In the genomic region with DNA sequence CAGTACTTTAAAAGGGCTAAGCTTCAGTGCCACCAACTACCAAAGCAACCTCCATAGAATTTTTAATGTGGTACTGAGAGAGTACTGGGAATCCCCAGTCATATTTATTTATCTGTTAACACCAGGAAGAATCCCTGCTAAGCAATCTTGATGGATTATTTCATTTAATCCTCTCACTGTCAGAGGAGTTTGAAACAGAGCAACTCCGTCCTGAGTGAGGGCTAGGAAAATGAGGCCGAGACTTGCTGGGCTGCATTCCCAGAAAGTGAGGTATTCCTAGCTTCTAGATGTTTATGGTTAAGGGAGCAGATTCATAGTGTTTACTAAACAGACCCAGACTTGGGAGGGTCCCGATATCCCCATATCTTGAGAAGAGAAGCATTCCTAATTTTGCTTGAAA, we compare ENCODE assay signal across 17 cellular contexts. TPM values are rescaled to one million over a fixed set of nuclear protein-coding genes. Genes with fewer than 3 reads are reported as not detected.
DNase-seq lines count a peak whose midpoint lies in the region; ATAC-seq, FAIRE-seq and TF ChIP-seq lines count a peak whose summit lies in the region.
"Had no signal": no experiment of that assay in that cellular context is flagged by ENCODE, and none has a peak within 500 bp of the region (broad histone marks: within the 10 kb centered on the region; RNA-seq: fewer than 3 reads in every experiment).

No MANE protein-coding gene starts in this region.

- no peak overlapping the region for H4K5ac ChIP-seq in IMR-90 (ENCODE audit: low read depth, low read length)

- H3K36me3 ChIP-seq in IMR-90 (ENCODE audit: control insufficient read depth, insufficient read depth, low read length) (no peaks in the 10 kb centered on the region), mammary epithelial cell (ENCODE audit: insufficient read depth, low read length) (no peaks in the 10 kb centered on the region), iPS-18a (ENCODE audit: control insufficient read depth, low read depth, low read length) (no peaks in the 10 kb centered on the region), suprapubic skin (no peaks in the 10 kb centered on the region), HepG2 (replicated peaks in 1 of 2; ENCODE audit: control insufficient read depth in 1 of 2, insufficient read depth in 2 of 2, low read length in 2 of 2) (no peaks in the 10 kb centered on the region)
- H3K36me3 ChIP-seq: cardiac muscle cell had no signal

- dilution Hi-C loops in IMR-90 (cut with HindIII; ENCODE audit: low sequenced_read_pairs, unreplicated experiment) = no loop called here
- dilution Hi-C loops in mammary epithelial cell (cut with HindIII; ENCODE audit: low sequenced_read_pairs) = no loop called here

- no peak overlapping the region for H2BK120ac ChIP-seq in IMR-90 (ENCODE audit: low read depth, low read length)

- H3K4me3 ChIP-seq in IMR-90 (ENCODE audit: insufficient read depth, low read depth, low read length) (no peak overlapping the region), mammary epithelial cell (replicated peaks in 1 of 3; ENCODE audit: insufficient read depth in 1 of 3, low read depth in 2 of 3, low read length in 3 of 3) (no peak overlapping the region), iPS-18a (ENCODE audit: low read length) (peak overlapping the region; percentile 7), suprapubic skin (no peak overlapping the region), HepG2 (replicated peaks in 1 of 3; ENCODE audit: insufficient read depth in 1 of 3, low read depth in 2 of 3, low read length in 3 of 3) (no peak overlapping the region)
- H3K4me3 ChIP-seq: cardiac muscle cell had no signal

- no peak overlapping the region for H3K56ac ChIP-seq in IMR-90 (ENCODE audit: extremely low read depth, insufficient read depth, low read length)

- H3K9ac ChIP-seq in IMR-90 (ENCODE audit: low read depth, low read length) (no peak overlapping the region), mammary epithelial cell (ENCODE audit: insufficient read depth, low read length) (no peak overlapping the region), iPS-18a (ENCODE audit: low read length) (peak overlapping the region; percentile 39), HepG2 (ENCODE audit: insufficient read depth, low read depth, low read length) (no peak overlapping the region)

- no peak for FAIRE-seq in HepG2 (lab: Jason Lieb, UNC)

- no peaks in the 10 kb centered on the region for H4K20me1 ChIP-seq in IMR-90 (ENCODE audit: insufficient read depth, low read length)
- H4K20me1 ChIP-seq in mammary epithelial cell (ENCODE audit: insufficient read depth, low read length) = no peaks in the 10 kb centered on the region
- H4K20me1 ChIP-seq in HepG2 (ENCODE audit: insufficient read depth, low read length) = no peaks in the 10 kb centered on the region

- DNase-seq in IMR-90 = peak; percentile 35
- no peak for DNase-seq in mammary epithelial cell
- DNase-seq in suprapubic skin (ENCODE audit: low spot score in 2 of 2) = no peak
- DNase-seq in HepG2 (ENCODE audit: low spot score) = no peak
- DNase-seq: activated effector memory CD4-positive, alpha-beta T cell treated with anti-CD3 and anti-CD28 coated beads, Interleukin-2, amount 50 U/mL, for 16 hours; CD8-positive, alpha-beta memory T cell; KBM-7; naive thymus-derived CD4-positive, alpha-beta T cell; NCI-H510A treated with DMSO at 0.1 percent for 48 hours; retina; T-helper 2 cell had no signal

- H3K9me1 ChIP-seq in IMR-90 (ENCODE audit: insufficient read depth, low read length) = no peaks in the 10 kb centered on the region

- H3K79me2 ChIP-seq in mammary epithelial cell (ENCODE audit: insufficient read depth, low read length) = no peaks in the 10 kb centered on the region
- H3K79me2 ChIP-seq in HepG2 (ENCODE audit: insufficient read depth, low read length) = no peaks in the 10 kb centered on the region

- no peak overlapping the region for H2AK9ac ChIP-seq in IMR-90 (replicated peaks; ENCODE audit: low read depth, low read length, poor library complexity)

- H3K9me3 ChIP-seq in IMR-90 (ENCODE audit: control insufficient read depth, insufficient read depth, low read length) = peaks cover 13% of the 10 kb centered on the region
- H3K9me3 ChIP-seq in mammary epithelial cell (replicated peaks; ENCODE audit: insufficient read depth, low read length) = peaks cover 15% of the 10 kb centered on the region
- H3K9me3 ChIP-seq in iPS-18a (ENCODE audit: control insufficient read depth, low read depth, low read length) = peaks cover 7% of the 10 kb centered on the region
- no peaks in the 10 kb centered on the region for H3K9me3 ChIP-seq in suprapubic skin
- peaks cover 27% of the 10 kb centered on the region for H3K9me3 ChIP-seq in HepG2 (ENCODE audit: low read length)

- H3K4me2 ChIP-seq in IMR-90 (ENCODE audit: low read depth, low read length) (peak overlapping the region; percentile 75), mammary epithelial cell (ENCODE audit: insufficient read depth, low read depth, low read length) (no peak overlapping the region), HepG2 (ENCODE audit: low read depth, low read length) (no peak overlapping the region)

- no peak overlapping the region for H3K14ac ChIP-seq in IMR-90 (replicated peaks; ENCODE audit: low read depth, low read length)

- H3K27ac ChIP-seq in IMR-90 (ENCODE audit: insufficient read depth, low read length) (peak overlapping the region; percentile 53; the same call in 1 of the 2 replicates), mammary epithelial cell (ENCODE audit: insufficient read depth, low read depth, low read length) (no peak overlapping the region), iPS-18a (ENCODE audit: low read length) (peak overlapping the region; percentile 87), suprapubic skin (peak overlapping the region; percentile 6), HepG2 (ENCODE audit: extremely low read length, insufficient read depth, low read length) (no peak overlapping the region)
- H3K27ac ChIP-seq: cardiac muscle cell had no signal

- CTCF ChIA-PET in IMR-90 (lab: Yijun Ruan, JAX) (interaction anchor here (1.1 to 1.3 kb wide), 2 partner anchors 10 to 18 kb away, joined by 3 to 9 read pairs; no protein-coding TSS in a partner anchor), mammary epithelial cell (lab: Charles Lee; ENCODE audit: low non-redundant PET) (no interaction called here), HepG2 (lab: Yijun Ruan, JAX; ENCODE audit: low intra/inter-chr PET ratio, low total read pairs) (no interaction called here)

- POLR2A ChIA-PET in IMR-90 (lab: Charles Lee; ENCODE audit: unreplicated experiment) (interaction anchor here (0.5 kb wide), 1 partner anchor 1432 kb away, joined by 3 read pairs; no protein-coding TSS in a partner anchor), HepG2 (lab: Yijun Ruan, JAX) (no interaction called here)

- TF ChIP-seq RAD21 in IMR-90 (IDR thresholded peaks at IDR 0.05; ENCODE audit: low read length) = no peak
- no peak for TF ChIP-seq RAD21 in HepG2 (CRISPR knock-in tag; IDR thresholded peaks at IDR 0.05)

- no peak overlapping the region for H3K23ac ChIP-seq in IMR-90 (ENCODE audit: low read depth, low read length)

- TF ChIP-seq CTCF in IMR-90 (conservative IDR thresholded peaks at IDR 0.05; ENCODE audit: low read depth, low read length) = no peak
- no peak for TF ChIP-seq CTCF in mammary epithelial cell (conservative IDR thresholded peaks at IDR 0.05 in 1 of 2, IDR thresholded peaks at IDR 0.05 in 1 of 2; ENCODE audit: extremely low read depth in 1 of 2, insufficient read depth in 1 of 2, low read depth in 1 of 2, low read length in 2 of 2)
- TF ChIP-seq CTCF in suprapubic skin (IDR thresholded peaks at IDR 0.05) = no peak
- TF ChIP-seq CTCF in HepG2 (CRISPR knock-in tag; IDR thresholded peaks at IDR 0.05) = no peak

- ATAC-seq in IMR-90 (ENCODE audit: low read depth) (peak; percentile 90), GM19351 (IDR thresholded peaks at IDR 0.05; ENCODE audit: unreplicated experiment) (no peak), GM21423 (IDR thresholded peaks at IDR 0.05; ENCODE audit: unreplicated experiment) (no peak), HepG2 (no peak)
- ATAC-seq: naive thymus-derived CD4-positive, alpha-beta T cell had no signal

- H2BK5ac ChIP-seq in IMR-90 (ENCODE audit: low read depth, low read length, poor library complexity, severe bottlenecking) = peak overlapping the region; percentile 68

- H3K79me1 ChIP-seq in IMR-90 (ENCODE audit: low read depth in 1 of 2, low read length in 2 of 2) = no peaks in the 10 kb centered on the region

- BruUV-seq in IMR-90 (replicated peaks; lab: Mats Ljungman, UMichigan) = no TSS peak
- BruUV-seq in mammary epithelial cell (replicated peaks; lab: Mats Ljungman, UMichigan) = no TSS peak
- no TSS peak for BruUV-seq in HepG2 (replicated peaks; lab: Mats Ljungman, UMichigan)

- no peak overlapping the region for H2BK15ac ChIP-seq in IMR-90 (ENCODE audit: low read depth, low read length)

- TF ChIP-seq POLR2A in IMR-90 (IDR thresholded peaks at IDR 0.05; ENCODE audit: low read depth, low read length) (no peak), suprapubic skin (IDR thresholded peaks at IDR 0.05) (no peak), HepG2 (IDR thresholded peaks at IDR 0.05; ENCODE audit: insufficient read depth in 1 of 2, low read depth in 2 of 2, low read length in 2 of 2) (no peak)

- H2BK20ac ChIP-seq in IMR-90 (ENCODE audit: low read depth, low read length) = no peak overlapping the region

- H2AFZ ChIP-seq in IMR-90 (replicated peaks; ENCODE audit: low read length, poor library complexity) (no peak overlapping the region), mammary epithelial cell (ENCODE audit: low read depth, low read length) (peak overlapping the region; percentile 20), HepG2 (ENCODE audit: low read length) (no peak overlapping the region)

- H3K27me3 ChIP-seq in IMR-90 (ENCODE audit: control insufficient read depth, insufficient read depth, low read length) (no peaks in the 10 kb centered on the region), mammary epithelial cell (ENCODE audit: insufficient read depth, low read length) (no peaks in the 10 kb centered on the region), iPS-18a (ENCODE audit: control insufficient read depth, insufficient read depth, low read length) (no peaks in the 10 kb centered on the region), suprapubic skin (no peaks in the 10 kb centered on the region), HepG2 (ENCODE audit: control insufficient read depth in 1 of 2, insufficient read depth in 2 of 2, low read length in 2 of 2) (no peaks in the 10 kb centered on the region; a peak in 1 of 5 replicates)
- H3K27me3 ChIP-seq: cardiac muscle cell had no signal

- no peak overlapping the region for H4K8ac ChIP-seq in IMR-90 (ENCODE audit: low read depth in 2 of 2, low read length in 2 of 2)

- intact Hi-C loops in IMR-90 (cut with micrococcal nuclease) (no loop called here), mammary epithelial cell (cut with micrococcal nuclease) (no loop called here), HepG2 (cut with micrococcal nuclease; ENCODE audit: unreplicated experiment) (no loop called here)

- in situ Hi-C loops in IMR-90 (cut with MboI; ENCODE audit: low sequenced_read_pairs) (no loop called here), mammary epithelial cell (cut with MboI; ENCODE audit: low sequenced_read_pairs in 2 of 2) (loop anchor here in 1 of 2 donors (25.0 kb wide), 1 partner anchor 756 kb away; no protein-coding TSS in a partner anchor), HepG2 (cut with HindIII; ENCODE audit: extremely low pct_ligation_motif_present, low pct_unique_long_range_greater_than_20kb) (no loop called here)

- H3K4ac ChIP-seq in IMR-90 (ENCODE audit: low read depth, low read length) = no peak overlapping the region

- no peak overlapping the region for H2AK5ac ChIP-seq in IMR-90 (ENCODE audit: low read depth, low read length)

- no peak for TF ChIP-seq EP300 in suprapubic skin (IDR thresholded peaks at IDR 0.05)
- no peak for TF ChIP-seq EP300 in HepG2 (IDR thresholded peaks at IDR 0.05; ENCODE audit: low read depth in 2 of 2, low read length in 2 of 2)
- TF ChIP-seq EP300 in HepG2 (CRISPR knock-in tag; IDR thresholded peaks at IDR 0.05; ENCODE audit: borderline replicate concordance) = no peak

- WGBS in IMR-90 (ENCODE audit: extremely low coverage in 2 of 2, insufficient read length in 1 of 2), 2 experiments = no CpG with 5 or more reads among the region's 3 CpGs
- WGBS in mammary epithelial cell (ENCODE audit: low coverage, missing lambda C conversion rate) = 40% methylated on average over 3 of the region's 3 CpGs
- WGBS in suprapubic skin = 37% methylated on average over 3 of the region's 3 CpGs
- WGBS in HepG2 (ENCODE audit: low lambda C conversion rate) = 6% methylated on average over 3 of the region's 3 CpGs

- H3K4me1 ChIP-seq in IMR-90 (ENCODE audit: control insufficient read depth, insufficient read depth, low read length) = peaks cover 3% of the 10 kb centered on the region; the same call in 1 of the 2 replicates
- H3K4me1 ChIP-seq in mammary epithelial cell (ENCODE audit: insufficient read depth, low read length) = no peaks in the 10 kb centered on the region
- peaks cover 34% of the 10 kb centered on the region for H3K4me1 ChIP-seq in iPS-18a (ENCODE audit: control insufficient read depth, low read depth, low read length)
- peaks cover 3% of the 10 kb centered on the region for H3K4me1 ChIP-seq in suprapubic skin
- peaks cover 7% of the 10 kb centered on the region for H3K4me1 ChIP-seq in HepG2 (ENCODE audit: insufficient read depth, low read length)

- peak overlapping the region; percentile 26; the same call in 1 of the 2 replicates for H3K18ac ChIP-seq in IMR-90 (ENCODE audit: low read depth, low read length)

- H4K91ac ChIP-seq in IMR-90 (ENCODE audit: insufficient read depth, low read depth, low read length) = no peak overlapping the region

RNA-seq across cellular contexts. Expression of a gene that starts 28.8 kb away (rescaled TPM):
- not detected in 2 replicates for total RNA-seq in IMR-90 (2012; rRNA removed)
- polyA plus RNA-seq in IMR-90 (2012; rRNA removed) = not detected in 2 replicates
- not detected in 2 replicates for polyA plus RNA-seq in IMR-90 (2012; cell fraction: cytosol; rRNA removed)
- not detected in 2 replicates for polyA plus RNA-seq in IMR-90 (2012; cell fraction: nucleus; rRNA removed; ENCODE audit: low replicate concordance)
- total RNA-seq in mammary epithelial cell = not detected
- not detected for polyA plus RNA-seq in mammary epithelial cell
- polyA minus RNA-seq in mammary epithelial cell = not detected
- total RNA-seq in suprapubic skin = not detected
- total RNA-seq in HepG2 (2016; rRNA removed; fragmentation: Illumina TruSeq; extraction: Trizol) = not detected in 2 replicates
- not detected in 2 replicates for total RNA-seq in HepG2 (2016; cell fraction: cytosol; rRNA removed; fragmentation: Illumina TruSeq; extraction: Trizol; ENCODE audit: low read depth)
- total RNA-seq in HepG2 (2016; cell fraction: insoluble cytoplasmic fraction; rRNA removed; fragmentation: Illumina TruSeq; extraction: Trizol) = not detected in 2 replicates
- total RNA-seq in HepG2 (2016; cell fraction: membrane; rRNA removed; fragmentation: Illumina TruSeq; extraction: Trizol) = not detected in 2 replicates
- total RNA-seq in HepG2 (2016; cell fraction: nucleus; rRNA removed; fragmentation: Illumina TruSeq; extraction: Trizol) = not detected in 2 replicates
- polyA plus RNA-seq in HepG2 (2011; rRNA removed) = not detected in 2 replicates
- polyA plus RNA-seq in HepG2 (2011; cell fraction: cytosol; rRNA removed) = not detected in 2 replicates
- polyA plus RNA-seq in HepG2 (2011; cell fraction: nucleus; rRNA removed) = not detected in 2 replicates
- not detected in 2 replicates for polyA plus RNA-seq in HepG2 (2012)
- not detected in 2 replicates for polyA plus RNA-seq in HepG2 (2016; cell fraction: cytosol; fragmentation: Illumina TruSeq; extraction: Trizol; ENCODE audit: low read depth)
- polyA plus RNA-seq in HepG2 (2016; cell fraction: insoluble cytoplasmic fraction; fragmentation: Illumina TruSeq; extraction: Trizol; ENCODE audit: low read depth) = not detected in 2 replicates
- not detected in 2 replicates for polyA plus RNA-seq in HepG2 (2016; cell fraction: membrane; fragmentation: Illumina TruSeq; extraction: Trizol; ENCODE audit: low read depth)
- not detected in 2 replicates for polyA plus RNA-seq in HepG2 (2016; cell fraction: nucleus; fragmentation: Illumina TruSeq; extraction: Trizol; ENCODE audit: insufficient read depth, low read depth)
- polyA minus RNA-seq in HepG2 (2011; rRNA and poly(A)+ RNA removed; ENCODE audit: low replicate concordance) = not detected in 2 replicates
- not detected in 2 replicates for polyA minus RNA-seq in HepG2 (2011; cell fraction: cytosol; rRNA and poly(A)+ RNA removed)
- not detected in 2 replicates for polyA minus RNA-seq in HepG2 (2011; cell fraction: nucleus; rRNA and poly(A)+ RNA removed)
- total RNA-seq: cardiac muscle cell; CD8-positive, alpha-beta memory T cell; epithelial cell of proximal tubule; naive thymus-derived CD4-positive, alpha-beta T cell; RPMI7951 had no signal
- polyA plus RNA-seq: cardiac muscle cell; CD8-positive, alpha-beta memory T cell; naive thymus-derived CD4-positive, alpha-beta T cell had no signal

Comparison
In these comparisons a context has a peak if more than half of its experiments do, and no peak if none do; other contexts are left out.
1. H3K27ac ChIP-seq: peak in IMR-90 (single experiment), iPS-18a (single experiment) and suprapubic skin (single experiment); none in mammary epithelial cell (single experiment) and HepG2 (single experiment).